Comparison of ENCODE assay signal across 8 cellular contexts in the genomic region with DNA sequence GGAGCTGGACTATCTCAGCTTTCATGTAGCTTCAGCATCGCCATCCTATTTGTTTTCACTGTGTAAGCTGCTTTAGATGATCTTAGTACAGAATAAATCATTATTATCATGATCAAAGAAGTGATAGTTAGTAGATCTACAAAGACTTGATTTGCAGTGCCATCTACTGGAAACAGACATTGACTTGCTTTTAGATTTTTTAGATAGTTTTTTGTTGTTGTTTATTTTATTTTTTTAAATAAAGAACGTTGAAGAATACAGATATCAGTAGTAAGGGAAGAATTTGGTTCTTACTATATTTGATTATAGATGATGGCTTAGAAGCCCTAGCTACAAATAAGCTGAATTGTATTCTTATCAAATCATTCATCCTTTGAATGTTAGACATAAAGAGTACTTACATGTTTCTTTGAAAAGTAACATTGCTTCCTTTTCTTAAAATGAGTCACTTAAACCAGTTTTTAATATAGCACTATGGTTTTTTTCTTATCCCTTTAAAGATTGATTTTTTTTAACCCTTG. TPM values are rescaled to one million over a fixed set of nuclear protein-coding genes. Genes with fewer than 3 reads are reported as not detected.
A peak's percentile ranks its signal among the peaks of the same experiment; 100 is the strongest.
DNase-seq lines count a peak whose midpoint lies in the region; ATAC-seq, FAIRE-seq and TF ChIP-seq lines count a peak whose summit lies in the region.

No MANE protein-coding gene starts in this region.

- ATAC-seq in GM19351 (IDR thresholded peaks at IDR 0.05; ENCODE audit: unreplicated experiment) (no peak), HG02884 (IDR thresholded peaks at IDR 0.05; ENCODE audit: unreplicated experiment) (no peak)

- peak; percentile 4 for DNase-seq in AG04449 (ENCODE audit: low read depth, low spot score)
- no peak for DNase-seq in GM12892 (ENCODE audit: insufficient read length)
- peak; percentile 47 for DNase-seq in kidney tubule cell (ENCODE audit: low spot score)
- DNase-seq in COR-L47 (lab: John Stamatoyannopoulos, UW), result no peak
- DNase-seq in activated CD4-positive, alpha-beta T cell treated with anti-CD3 and anti-CD28 coated beads for 1 hour, result no peak

- no peak overlapping the region for H3K4me3 ChIP-seq in AG04449 (ENCODE audit: low read depth, low read length)

- TF ChIP-seq CTCF in AG04449 (IDR thresholded peaks at IDR 0.05; ENCODE audit: insufficient read depth, low read length, missing control alignments), result peak; percentile 15
- TF ChIP-seq CTCF in VCaP (conservative IDR thresholded peaks at IDR 0.05), result peak; percentile 73

- CTCF ChIA-PET in AG04449 (lab: Yijun Ruan, JAX), result interaction anchor here (0.8 to 5.9 kb wide), 9 partner anchors 9 to 970 kb away, joined by 3 to 54 read pairs (median 4); no protein-coding TSS in a partner anchor

- TF ChIP-seq POLR2A in GM12892 (IDR thresholded peaks at IDR 0.05; ENCODE audit: low read depth, low read length), result no peak

- peak; percentile 38 for FAIRE-seq in GM12892 (lab: Jason Lieb, UNC)

- POLR2A ChIA-PET in AG04449 (lab: Yijun Ruan, JAX), result no interaction called here

- H3K27ac ChIP-seq in VCaP, result no peak overlapping the region

RNA-seq across cellular contexts. Expression of gene SFMBT2, which starts 6.3 kb away (rescaled TPM):
- 10.0 TPM for polyA plus RNA-seq in GM12892 (2012; ENCODE audit: missing spikeins)

Comparison
In these comparisons a context has a peak if more than half of its experiments do, and no peak if none do; other contexts are left out.
1. DNase-seq: peak in AG04449 (single experiment) and kidney tubule cell (single experiment); none in GM12892 (single experiment), COR-L47 (single experiment) and activated CD4-positive, alpha-beta T cell treated with anti-CD3 and anti-CD28 coated beads for 1 hour (single experiment).